Comparison of ENCODE assay signal across 1 cellular context in the genomic region with DNA sequence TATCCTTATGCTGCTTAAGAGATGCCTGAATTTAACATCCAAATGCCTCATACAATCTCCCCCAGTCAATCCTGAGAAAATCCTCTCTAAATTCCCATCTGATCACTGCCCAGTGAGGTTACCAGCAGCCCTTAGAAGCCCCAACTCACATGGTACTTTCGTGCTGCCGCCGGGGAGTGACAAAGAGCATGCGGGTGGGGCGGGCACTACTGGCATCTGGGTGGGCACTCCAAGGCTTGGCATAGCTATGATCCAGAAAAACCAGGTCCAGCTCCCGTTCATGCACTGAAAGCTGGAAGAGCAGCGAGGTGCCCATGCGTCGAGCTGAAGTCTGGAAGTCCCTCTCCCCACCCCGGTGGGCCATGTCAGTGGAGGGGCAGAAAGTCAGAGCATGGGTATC.
TF ChIP-seq lines count a peak whose summit lies in the region.

No MANE protein-coding gene starts in this region.

TF ChIP-seq in endothelial cell of umbilical vein, 7 proteins besides CTCF, POLR2A, EP300 and RAD21 (continued from another document):
- TF ChIP-seq EZH2 (IDR thresholded peaks at IDR 0.05; ENCODE audit: borderline replicate concordance, low read depth, low read length, severe bottlenecking), result no peak
- TF ChIP-seq, protein P1, sequence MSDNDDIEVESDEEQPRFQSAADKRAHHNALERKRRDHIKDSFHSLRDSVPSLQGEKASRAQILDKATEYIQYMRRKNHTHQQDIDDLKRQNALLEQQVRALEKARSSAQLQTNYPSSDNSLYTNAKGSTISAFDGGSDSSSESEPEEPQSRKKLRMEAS (IDR thresholded peaks at IDR 0.05; ENCODE audit: insufficient read depth, insufficient read length), result no peak
- TF ChIP-seq POLR2AphosphoS5 (IDR thresholded peaks at IDR 0.05; ENCODE audit: insufficient read depth, low read depth, low read length), result no peak
